In genomic region chr3:12370758-12371157, GRCh38 we compare ENCODE assay signal across 17 cellular contexts.
DNase-seq lines count a peak whose midpoint lies in the region; ATAC-seq, FAIRE-seq and TF ChIP-seq lines count a peak whose summit lies in the region.
"Had no signal": no experiment of that assay in that cellular context is flagged by ENCODE, and none has a peak within 500 bp of the region (broad histone marks: within the 10 kb centered on the region; RNA-seq: fewer than 3 reads in every experiment).

No MANE protein-coding gene starts in this region.

- no peak overlapping the region for H3K4me2 ChIP-seq in GM12878 (ENCODE audit: control insufficient read depth, insufficient read depth)

- no TSS peak for BruUV-seq in GM12878 (replicated peaks; lab: Mats Ljungman, UMichigan)

- peaks cover 24% of the 10 kb centered on the region for H3K27me3 Mint-ChIP-seq in activated CD4-positive, alpha-beta memory T cell treated with anti-CD3 and anti-CD28 coated beads for 36 hours

- no peaks in the 10 kb centered on the region for H3K36me3 Mint-ChIP-seq in activated CD4-positive, alpha-beta memory T cell treated with anti-CD3 and anti-CD28 coated beads for 36 hours
- H3K36me3 Mint-ChIP-seq: natural killer cell treated with Interleukin-12 subunit alpha and Interleukin-12 subunit beta and Interleukin-15 and Interleukin-18, amount 100 ng/mL, for 72 hours; stimulated activated effector memory CD8-positive, alpha-beta T cell treated with anti-CD3 and anti-CD28 coated beads, Interleukin-12 subunit alpha, Interleukin-12 subunit beta, amount 100 ng/mL, for 72 hours had no signal

- FAIRE-seq in GM12878 (lab: Jason Lieb, UNC), result no peak

- no peak overlapping the region for H3K27ac Mint-ChIP-seq in activated CD4-positive, alpha-beta memory T cell treated with anti-CD3 and anti-CD28 coated beads for 36 hours
- H3K27ac Mint-ChIP-seq: activated CD8-positive, alpha-beta T cell treated with anti-CD3 and anti-CD28 coated beads, Interleukin-2, amount 10 ng/mL, durations not matched to agents 7 days and 5 days; natural killer cell treated with Interleukin-12 subunit alpha and Interleukin-12 subunit beta and Interleukin-15 and Interleukin-18, amount 100 ng/mL, for 72 hours; stimulated activated effector memory CD8-positive, alpha-beta T cell treated with anti-CD3 and anti-CD28 coated beads, Interleukin-12 subunit alpha, Interleukin-12 subunit beta, amount 100 ng/mL, for 72 hours had no signal

- H3K36me3 ChIP-seq in GM12878 (ENCODE audit: control insufficient read depth in 2 of 2, insufficient read depth in 2 of 2, low read length in 1 of 2) (no peaks in the 10 kb centered on the region), transverse colon (no peaks in the 10 kb centered on the region)

- 58% methylated on average over 2 of the region's 2 CpGs for WGBS in GM12878 (ENCODE audit: insufficient coverage, insufficient replicate concordance, low lambda C conversion rate, missing lambda C conversion rate)
- WGBS in transverse colon (ENCODE audit: low coverage in 1 of 2), 2 donors, result 29 to 30% methylated on average over 2 of the region's 2 CpGs

- POLR2A ChIA-PET in GM12878 (lab: Charles Lee), result no interaction called here
- POLR2A ChIA-PET in activated CD4-positive, alpha-beta memory T cell treated with anti-CD3 and anti-CD28 coated beads for 36 hours (lab: Charles Lee), result no interaction called here

- H3K27me3 ChIP-seq in GM12878 (replicated peaks in 1 of 2; ENCODE audit: control insufficient read depth in 2 of 2, insufficient read depth in 2 of 2, low read length in 1 of 2) (no peaks in the 10 kb centered on the region; a peak in 2 of 4 replicates), transverse colon (no peaks in the 10 kb centered on the region)

- CTCF ChIA-PET in GM12878 (lab: Yijun Ruan, JAX), result no interaction called here
- CTCF ChIA-PET in activated CD4-positive, alpha-beta memory T cell treated with anti-CD3 and anti-CD28 coated beads for 36 hours (lab: Charles Lee), result no interaction called here

- H3K27ac ChIP-seq in GM12878 (ENCODE audit: control insufficient read depth, insufficient read depth) (no peak overlapping the region), transverse colon (peak overlapping the region; percentile 70 to 73 (median 72))

- in situ Hi-C loops in GM12878 (cut with MboI) (no loop called here), transverse colon (cut with MboI; ENCODE audit: low pct_ligation_motif_present in 1 of 4, low pct_unique_long_range_greater_than_20kb in 1 of 4, low sequenced_read_pairs in 3 of 4) (no loop called here)

- no peak overlapping the region for H3K9ac ChIP-seq in GM12878 (ENCODE audit: control insufficient read depth, insufficient read depth, low read length)

- DNase-seq in SIG-M5 treated with dmso at 0.1 percent for 504 hours (lab: John Stamatoyannopoulos, UW; ENCODE audit: unreplicated experiment), result peak; percentile 13
- DNase-seq in SIG-M5 (lab: John Stamatoyannopoulos, UW), result no peak
- no peak for DNase-seq in GM12878 (ENCODE audit: low read depth, low spot score)
- peak; percentile 5 for DNase-seq in iPS DF 19.7 (ENCODE audit: low read depth, low spot score)
- DNase-seq in transverse colon, result peak; percentile 33
- DNase-seq in epidermal melanocyte (ENCODE audit: insufficient read length, low spot score), result no peak
- DNase-seq in activated CD4-positive, alpha-beta memory T cell treated with anti-CD3 and anti-CD28 coated beads for 36 hours, result no peak
- no peak for DNase-seq in cerebellar cortex (ENCODE audit: low spot score)
- DNase-seq: ACHN; activated CD8-positive, alpha-beta T cell treated with anti-CD3 and anti-CD28 coated beads, Interleukin-2, amount 10 ng/mL, durations not matched to agents 7 days and 5 days; effector CD8-positive, alpha-beta T cell; MM.1S; NCI-H524; stimulated activated CD4-positive, alpha-beta T cell treated with anti-CD3 and anti-CD28 coated beads, Interleukin-15, amount 100 ng/mL, for 24 hours; SW 1271 had no signal

- H3K9me3 Mint-ChIP-seq in activated CD4-positive, alpha-beta memory T cell treated with anti-CD3 and anti-CD28 coated beads for 36 hours, result no peaks in the 10 kb centered on the region
- H3K9me3 Mint-ChIP-seq: natural killer cell treated with Interleukin-12 subunit alpha and Interleukin-12 subunit beta and Interleukin-15 and Interleukin-18, amount 100 ng/mL, for 72 hours; stimulated activated effector memory CD8-positive, alpha-beta T cell treated with anti-CD3 and anti-CD28 coated beads, Interleukin-12 subunit alpha, Interleukin-12 subunit beta, amount 100 ng/mL, for 72 hours had no signal

- TF ChIP-seq CTCF in GM12878 (IDR thresholded peaks at IDR 0.05 in 2 of 3, conservative IDR thresholded peaks at IDR 0.05 in 1 of 3; ENCODE audit: control insufficient read depth in 2 of 3, extremely low read depth in 1 of 3, insufficient read depth in 1 of 3, low read depth in 3 of 3, low read length in 3 of 3) (no peak), transverse colon (IDR thresholded peaks at IDR 0.05) (peak; percentile 29 to 77 (median 48))

- no peak for TF ChIP-seq RAD21 in GM12878 (IDR thresholded peaks at IDR 0.05; ENCODE audit: insufficient read depth, low read depth, low read length)

- no peak overlapping the region for H3K4me3 Mint-ChIP-seq in activated CD4-positive, alpha-beta memory T cell treated with anti-CD3 and anti-CD28 coated beads for 36 hours
- H3K4me3 Mint-ChIP-seq: activated CD8-positive, alpha-beta T cell treated with anti-CD3 and anti-CD28 coated beads, Interleukin-2, amount 10 ng/mL, durations not matched to agents 7 days and 5 days; natural killer cell treated with Interleukin-12 subunit alpha and Interleukin-12 subunit beta and Interleukin-15 and Interleukin-18, amount 100 ng/mL, for 72 hours; stimulated activated effector memory CD8-positive, alpha-beta T cell treated with anti-CD3 and anti-CD28 coated beads, Interleukin-12 subunit alpha, Interleukin-12 subunit beta, amount 100 ng/mL, for 72 hours had no signal

- ATAC-seq in GM12878, result peak; percentile 44; the same call in 2 of the 3 replicates
- ATAC-seq: activated CD8-positive, alpha-beta T cell treated with anti-CD3 and anti-CD28 coated beads, Interleukin-2, amount 10 ng/mL, durations not matched to agents 7 days and 5 days; natural killer cell treated with Interleukin-12 subunit alpha and Interleukin-12 subunit beta and Interleukin-15 and Interleukin-18, amount 100 ng/mL, for 72 hours; stimulated activated effector memory CD8-positive, alpha-beta T cell treated with anti-CD3 and anti-CD28 coated beads, Interleukin-12 subunit alpha, Interleukin-12 subunit beta, amount 100 ng/mL, for 72 hours had no signal

- H2AFZ ChIP-seq in GM12878 (ENCODE audit: control insufficient read depth, low read depth, low read length), result no peak overlapping the region

- H3K79me2 ChIP-seq in GM12878 (ENCODE audit: control insufficient read depth, insufficient read depth, low read length), result no peaks in the 10 kb centered on the region

- H3K4me1 ChIP-seq in GM12878 (ENCODE audit: control insufficient read depth, insufficient read depth, low read length) (no peaks in the 10 kb centered on the region), transverse colon (peaks cover 3 to 34% (median 20%) of the 10 kb centered on the region in 4 donors)

- H3K9me3 ChIP-seq in GM12878 (replicated peaks; ENCODE audit: control insufficient read depth, insufficient read depth, low read length) (no peaks in the 10 kb centered on the region), transverse colon (no peaks in the 10 kb centered on the region)

- no peaks in the 10 kb centered on the region for H3K4me1 Mint-ChIP-seq in activated CD4-positive, alpha-beta memory T cell treated with anti-CD3 and anti-CD28 coated beads for 36 hours (ENCODE audit: low read depth)

- intact Hi-C loops in GM12878 (cut with micrococcal nuclease; ENCODE audit: unreplicated experiment) (no loop called here), transverse colon (cut with DNase I; ENCODE audit: low total_unique reads) (no loop called here)
- intact Hi-C loops in activated CD4-positive, alpha-beta memory T cell treated with anti-CD3 and anti-CD28 coated beads for 36 hours (cut with micrococcal nuclease), result no loop called here

- TF ChIP-seq POLR2A in GM12878 (IDR thresholded peaks at IDR 0.05; ENCODE audit: low read depth, low read length), result no peak
- no peak for TF ChIP-seq POLR2A in transverse colon (IDR thresholded peaks at IDR 0.05)

- H4K20me1 ChIP-seq in GM12878 (ENCODE audit: control insufficient read depth, insufficient read depth), result no peaks in the 10 kb centered on the region

- SMC1A ChIA-PET in GM12878 (lab: Charles Lee; ENCODE audit: uncharacterized antibody, unreplicated experiment), result interaction anchor here (1.3 kb wide), 1 partner anchor 109 kb away, joined by 3 read pairs; no protein-coding TSS in a partner anchor

- H3K4me3 ChIP-seq in GM12878 (no peak overlapping the region), transverse colon (peak overlapping the region in 1 of 4 donors; percentile 2)

- TF ChIP-seq EP300 in GM12878 (IDR thresholded peaks at IDR 0.05; ENCODE audit: borderline replicate concordance in 1 of 2, control insufficient read depth in 1 of 2, low read depth in 2 of 2, low read length in 2 of 2), result no peak
- no peak for TF ChIP-seq EP300 in transverse colon (IDR thresholded peaks at IDR 0.05; ENCODE audit: low read depth)

- RAD21 ChIA-PET in GM12878 (lab: Charles Lee; ENCODE audit: unreplicated experiment), result interaction anchor here (1.1 kb wide), 1 partner anchor 232 kb away, joined by 3 read pairs; no protein-coding TSS in a partner anchor

TF ChIP-seq in GM12878, 131 proteins besides CTCF, POLR2A, EP300 and RAD21 (continues in another document):
- TF ChIP-seq MYC (IDR thresholded peaks at IDR 0.05; ENCODE audit: insufficient read depth, insufficient read length, insufficient replicate concordance, low read length, severe bottlenecking) (no peak), KLF5 (IDR thresholded peaks at IDR 0.05; ENCODE audit: partially characterized antibody) (no peak), CBX5 (IDR thresholded peaks at IDR 0.05; ENCODE audit: low read depth) (no peak), ZNF207 (IDR thresholded peaks at IDR 0.05; ENCODE audit: borderline replicate concordance) (no peak), NBN (IDR thresholded peaks at IDR 0.05) (no peak), ZNF274 (IDR thresholded peaks at IDR 0.05; ENCODE audit: insufficient read depth, insufficient read length) (no peak), SMAD5 (IDR thresholded peaks at IDR 0.05; ENCODE audit: low read depth) (no peak), POLR2AphosphoS5 (IDR thresholded peaks at IDR 0.05; ENCODE audit: low read length) (no peak), STAT3 (IDR thresholded peaks at IDR 0.05; ENCODE audit: low read depth, low read length) (no peak), PML (IDR thresholded peaks at IDR 0.05; ENCODE audit: low read length) (no peak), BCL11A (IDR thresholded peaks at IDR 0.05; ENCODE audit: low read depth, low read length) (no peak), CEBPB (IDR thresholded peaks at IDR 0.05; ENCODE audit: borderline replicate concordance in 1 of 2, low read depth in 2 of 2, low read length in 2 of 2) (no peak), NFYA (IDR thresholded peaks at IDR 0.05; ENCODE audit: borderline replicate concordance, low read depth, low read length) (no peak)

Comparison
In these comparisons a context has a peak if more than half of its experiments do, and no peak if none do; other contexts are left out.
1. DNase-seq: peak in SIG-M5 treated with dmso at 0.1 percent for 504 hours (single experiment), iPS DF 19.7 (single experiment) and transverse colon (single experiment); none in SIG-M5 (single experiment), GM12878 (single experiment), epidermal melanocyte (single experiment), activated CD4-positive, alpha-beta memory T cell treated with anti-CD3 and anti-CD28 coated beads for 36 hours (single experiment) and cerebellar cortex (single experiment).
2. CTCF ChIP-seq: peak in transverse colon (5 of 5); none in GM12878 (0 of 3).